Comparison of ENCODE assay signal across 1 cellular context in the genomic region with DNA sequence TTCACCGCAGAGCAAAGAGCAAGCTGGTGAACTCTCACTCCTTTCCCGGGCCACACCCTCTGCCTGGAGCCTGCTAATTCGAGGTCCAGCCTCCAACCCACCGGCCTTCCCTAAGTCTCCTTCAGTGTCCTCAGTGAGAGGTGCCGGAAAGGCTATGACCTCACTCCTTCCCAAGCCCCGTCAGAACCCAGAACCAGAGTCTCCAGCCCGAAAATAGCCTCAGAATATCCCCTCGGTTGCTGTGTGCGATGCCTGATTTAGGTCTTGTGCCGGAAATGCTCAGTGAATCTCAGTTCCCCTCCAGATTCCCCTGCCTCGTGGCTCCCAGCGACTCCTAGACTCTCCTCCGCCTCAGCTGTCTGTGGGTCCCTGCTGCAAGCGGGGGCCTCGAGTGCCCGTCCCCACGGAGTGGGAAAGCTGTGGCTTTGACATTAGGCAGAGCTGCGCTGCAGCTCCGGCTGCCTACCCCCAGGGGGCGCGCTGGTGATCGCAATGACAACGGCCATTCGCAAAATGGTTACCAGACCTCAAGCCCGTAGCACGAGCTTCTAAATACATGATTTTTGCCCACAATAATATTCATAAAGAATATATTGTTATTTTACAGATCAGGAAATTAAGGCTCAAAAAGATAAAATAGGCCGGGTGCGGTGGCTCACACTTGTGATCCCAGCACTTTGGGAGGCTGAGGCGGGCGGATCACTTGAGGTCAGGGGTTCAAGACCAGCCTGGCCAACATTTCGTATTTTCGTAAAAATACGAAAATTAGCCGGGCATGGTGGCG.
TF ChIP-seq lines count a peak whose summit lies in the region.

No MANE protein-coding gene starts in this region.

TF ChIP-seq in H1, 55 proteins besides CTCF, POLR2A, EP300 and RAD21:
- TF ChIP-seq POLR2AphosphoS5 (IDR thresholded peaks at IDR 0.05; ENCODE audit: low read depth, low read length) (no peak), GABPA (IDR thresholded peaks at IDR 0.05; ENCODE audit: borderline replicate concordance, insufficient read depth, low read length) (0 out of 2 replicates have a peak, but pooled peaks have one; percentile 25), KDM1A (IDR thresholded peaks at IDR 0.05; ENCODE audit: borderline replicate concordance, low read length) (no peak), SP4 (IDR thresholded peaks at IDR 0.05; ENCODE audit: low read length) (no peak), KDM4A (IDR thresholded peaks at IDR 0.05; ENCODE audit: low read depth, low read length, severe bottlenecking) (peak; percentile 21), GTF2F1 (IDR thresholded peaks at IDR 0.05; ENCODE audit: borderline replicate concordance, low read depth, low read length) (no peak), SIX5 (IDR thresholded peaks at IDR 0.05; ENCODE audit: low read depth, low read length) (no peak), BACH1 (IDR thresholded peaks at IDR 0.05; ENCODE audit: low read length) (peak; percentile 47; the same call in 1 of the 2 replicates), CBX5 (IDR thresholded peaks at IDR 0.05; ENCODE audit: low read depth, low read length) (no peak), YY1 (IDR thresholded peaks at IDR 0.05; ENCODE audit: low read depth, low read length) (peak; percentile 92), ASH2L (IDR thresholded peaks at IDR 0.05; ENCODE audit: low read length) (no peak), CTBP2 (IDR thresholded peaks at IDR 0.05; ENCODE audit: borderline replicate concordance, insufficient read depth, insufficient read length, low read length) (no peak), SP1 (IDR thresholded peaks at IDR 0.05; ENCODE audit: low read depth, low read length) (no peak), JUND (IDR thresholded peaks at IDR 0.05; ENCODE audit: low read length) (no peak), SUZ12 (IDR thresholded peaks at IDR 0.05; ENCODE audit: low read length) (no peak), BRCA1 (IDR thresholded peaks at IDR 0.05; ENCODE audit: low read depth, low read length) (no peak), POU5F1 (IDR thresholded peaks at IDR 0.05; ENCODE audit: low read depth, low read length) (no peak), SAP30 (IDR thresholded peaks at IDR 0.05; ENCODE audit: insufficient read depth, insufficient replicate concordance, low read length) (no peak), CEBPB (IDR thresholded peaks at IDR 0.05; ENCODE audit: low read depth, low read length) (no peak), SIN3A (conservative IDR thresholded peaks at IDR 0.05 in 1 of 2, IDR thresholded peaks at IDR 0.05 in 1 of 2; ENCODE audit: low read depth in 1 of 2, low read length in 2 of 2) (peak in 1 of 2 experiments; percentile 25; a peak in 1 of 4 replicates), TAF1 (IDR thresholded peaks at IDR 0.05; ENCODE audit: low read depth, low read length) (0 out of 2 replicates have a peak, but pooled peaks have one; percentile 8), HDAC2 (IDR thresholded peaks at IDR 0.05; ENCODE audit: borderline replicate concordance in 1 of 2, low read depth in 2 of 2, low read length in 2 of 2) (no peak), EGR1 (IDR thresholded peaks at IDR 0.05; ENCODE audit: borderline replicate concordance, low read depth, low read length) (no peak), ZNF274 (IDR thresholded peaks at IDR 0.05; ENCODE audit: borderline replicate concordance, extremely low read depth, low read length) (no peak), HDAC6 (IDR thresholded peaks at IDR 0.05; ENCODE audit: low read depth, low read length) (no peak), TCF12 (IDR thresholded peaks at IDR 0.05; ENCODE audit: low read depth, low read length) (no peak), CHD1 (IDR thresholded peaks at IDR 0.05; ENCODE audit: low read depth, low read length) (no peak), CHD2 (IDR thresholded peaks at IDR 0.05; ENCODE audit: low read length) (no peak), SP2 (IDR thresholded peaks at IDR 0.05; ENCODE audit: low read length) (no peak), RXRA (IDR thresholded peaks at IDR 0.05; ENCODE audit: insufficient read depth, low read depth, low read length) (no peak), NRF1 (IDR thresholded peaks at IDR 0.05; ENCODE audit: low read depth, low read length) (no peak), RFX5 (IDR thresholded peaks at IDR 0.05; ENCODE audit: borderline replicate concordance, low read depth, low read length) (no peak), PHF8 (conservative IDR thresholded peaks at IDR 0.05; ENCODE audit: low read depth, low read length) (no peak), JUN (IDR thresholded peaks at IDR 0.05; ENCODE audit: low read depth, low read length) (no peak), SRF (IDR thresholded peaks at IDR 0.05; ENCODE audit: low read depth, low read length) (no peak), FOSL1 (IDR thresholded peaks at IDR 0.05; ENCODE audit: insufficient read depth, low read depth, low read length) (no peak), CBX8 (IDR thresholded peaks at IDR 0.05; ENCODE audit: borderline replicate concordance, low read depth, low read length) (no peak), CREB1 (IDR thresholded peaks at IDR 0.05) (peak; percentile 61), TBP (IDR thresholded peaks at IDR 0.05; ENCODE audit: low read depth, low read length) (no peak), RBBP5 (IDR thresholded peaks at IDR 0.05; ENCODE audit: borderline replicate concordance, low read depth, low read length) (no peak), KDM5A (IDR thresholded peaks at IDR 0.05; ENCODE audit: low read length) (no peak), EZH2 (IDR thresholded peaks at IDR 0.05; ENCODE audit: low read depth, low read length, severe bottlenecking) (no peak), TEAD4 (IDR thresholded peaks at IDR 0.05; ENCODE audit: low read depth, low read length) (peak; percentile 61; the same call in 1 of the 2 replicates), SIRT6 (IDR thresholded peaks at IDR 0.05; ENCODE audit: low read length) (no peak), NANOG (IDR thresholded peaks at IDR 0.05; ENCODE audit: insufficient read depth, low read depth, low read length, poor library complexity, severe bottlenecking) (no peak), BCL11A (IDR thresholded peaks at IDR 0.05; ENCODE audit: low read depth in 2 of 2, low read length in 2 of 2) (no peak), RNF2 (IDR thresholded peaks at IDR 0.05; ENCODE audit: borderline replicate concordance, low read depth, low read length, missing control alignments, poor library complexity, severe bottlenecking) (no peak), TAF7 (optimal IDR thresholded peaks at IDR 0.05; ENCODE audit: borderline replicate concordance, low read depth, low read length) (no peak), MAFK (IDR thresholded peaks at IDR 0.05; ENCODE audit: low read depth, low read length) (no peak)
- TF ChIP-seq, protein P1, sequence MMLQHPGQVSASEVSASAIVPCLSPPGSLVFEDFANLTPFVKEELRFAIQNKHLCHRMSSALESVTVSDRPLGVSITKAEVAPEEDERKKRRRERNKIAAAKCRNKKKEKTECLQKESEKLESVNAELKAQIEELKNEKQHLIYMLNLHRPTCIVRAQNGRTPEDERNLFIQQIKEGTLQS (IDR thresholded peaks at IDR 0.05; ENCODE audit: insufficient read depth, low read depth, low read length) = no peak
- TF ChIP-seq, protein P2, sequence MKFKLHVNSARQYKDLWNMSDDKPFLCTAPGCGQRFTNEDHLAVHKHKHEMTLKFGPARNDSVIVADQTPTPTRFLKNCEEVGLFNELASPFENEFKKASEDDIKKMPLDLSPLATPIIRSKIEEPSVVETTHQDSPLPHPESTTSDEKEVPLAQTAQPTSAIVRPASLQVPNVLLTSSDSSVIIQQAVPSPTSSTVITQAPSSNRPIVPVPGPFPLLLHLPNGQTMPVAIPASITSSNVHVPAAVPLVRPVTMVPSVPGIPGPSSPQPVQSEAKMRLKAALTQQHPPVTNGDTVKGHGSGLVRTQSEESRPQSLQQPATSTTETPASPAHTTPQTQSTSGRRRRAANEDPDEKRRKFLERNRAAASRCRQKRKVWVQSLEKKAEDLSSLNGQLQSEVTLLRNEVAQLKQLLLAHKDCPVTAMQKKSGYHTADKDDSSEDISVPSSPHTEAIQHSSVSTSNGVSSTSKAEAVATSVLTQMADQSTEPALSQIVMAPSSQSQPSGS (IDR thresholded peaks at IDR 0.05; ENCODE audit: low read length) = no peak
- TF ChIP-seq, protein P3, sequence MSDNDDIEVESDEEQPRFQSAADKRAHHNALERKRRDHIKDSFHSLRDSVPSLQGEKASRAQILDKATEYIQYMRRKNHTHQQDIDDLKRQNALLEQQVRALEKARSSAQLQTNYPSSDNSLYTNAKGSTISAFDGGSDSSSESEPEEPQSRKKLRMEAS (IDR thresholded peaks at IDR 0.05) = peak; percentile 65
- TF ChIP-seq, protein P4, sequence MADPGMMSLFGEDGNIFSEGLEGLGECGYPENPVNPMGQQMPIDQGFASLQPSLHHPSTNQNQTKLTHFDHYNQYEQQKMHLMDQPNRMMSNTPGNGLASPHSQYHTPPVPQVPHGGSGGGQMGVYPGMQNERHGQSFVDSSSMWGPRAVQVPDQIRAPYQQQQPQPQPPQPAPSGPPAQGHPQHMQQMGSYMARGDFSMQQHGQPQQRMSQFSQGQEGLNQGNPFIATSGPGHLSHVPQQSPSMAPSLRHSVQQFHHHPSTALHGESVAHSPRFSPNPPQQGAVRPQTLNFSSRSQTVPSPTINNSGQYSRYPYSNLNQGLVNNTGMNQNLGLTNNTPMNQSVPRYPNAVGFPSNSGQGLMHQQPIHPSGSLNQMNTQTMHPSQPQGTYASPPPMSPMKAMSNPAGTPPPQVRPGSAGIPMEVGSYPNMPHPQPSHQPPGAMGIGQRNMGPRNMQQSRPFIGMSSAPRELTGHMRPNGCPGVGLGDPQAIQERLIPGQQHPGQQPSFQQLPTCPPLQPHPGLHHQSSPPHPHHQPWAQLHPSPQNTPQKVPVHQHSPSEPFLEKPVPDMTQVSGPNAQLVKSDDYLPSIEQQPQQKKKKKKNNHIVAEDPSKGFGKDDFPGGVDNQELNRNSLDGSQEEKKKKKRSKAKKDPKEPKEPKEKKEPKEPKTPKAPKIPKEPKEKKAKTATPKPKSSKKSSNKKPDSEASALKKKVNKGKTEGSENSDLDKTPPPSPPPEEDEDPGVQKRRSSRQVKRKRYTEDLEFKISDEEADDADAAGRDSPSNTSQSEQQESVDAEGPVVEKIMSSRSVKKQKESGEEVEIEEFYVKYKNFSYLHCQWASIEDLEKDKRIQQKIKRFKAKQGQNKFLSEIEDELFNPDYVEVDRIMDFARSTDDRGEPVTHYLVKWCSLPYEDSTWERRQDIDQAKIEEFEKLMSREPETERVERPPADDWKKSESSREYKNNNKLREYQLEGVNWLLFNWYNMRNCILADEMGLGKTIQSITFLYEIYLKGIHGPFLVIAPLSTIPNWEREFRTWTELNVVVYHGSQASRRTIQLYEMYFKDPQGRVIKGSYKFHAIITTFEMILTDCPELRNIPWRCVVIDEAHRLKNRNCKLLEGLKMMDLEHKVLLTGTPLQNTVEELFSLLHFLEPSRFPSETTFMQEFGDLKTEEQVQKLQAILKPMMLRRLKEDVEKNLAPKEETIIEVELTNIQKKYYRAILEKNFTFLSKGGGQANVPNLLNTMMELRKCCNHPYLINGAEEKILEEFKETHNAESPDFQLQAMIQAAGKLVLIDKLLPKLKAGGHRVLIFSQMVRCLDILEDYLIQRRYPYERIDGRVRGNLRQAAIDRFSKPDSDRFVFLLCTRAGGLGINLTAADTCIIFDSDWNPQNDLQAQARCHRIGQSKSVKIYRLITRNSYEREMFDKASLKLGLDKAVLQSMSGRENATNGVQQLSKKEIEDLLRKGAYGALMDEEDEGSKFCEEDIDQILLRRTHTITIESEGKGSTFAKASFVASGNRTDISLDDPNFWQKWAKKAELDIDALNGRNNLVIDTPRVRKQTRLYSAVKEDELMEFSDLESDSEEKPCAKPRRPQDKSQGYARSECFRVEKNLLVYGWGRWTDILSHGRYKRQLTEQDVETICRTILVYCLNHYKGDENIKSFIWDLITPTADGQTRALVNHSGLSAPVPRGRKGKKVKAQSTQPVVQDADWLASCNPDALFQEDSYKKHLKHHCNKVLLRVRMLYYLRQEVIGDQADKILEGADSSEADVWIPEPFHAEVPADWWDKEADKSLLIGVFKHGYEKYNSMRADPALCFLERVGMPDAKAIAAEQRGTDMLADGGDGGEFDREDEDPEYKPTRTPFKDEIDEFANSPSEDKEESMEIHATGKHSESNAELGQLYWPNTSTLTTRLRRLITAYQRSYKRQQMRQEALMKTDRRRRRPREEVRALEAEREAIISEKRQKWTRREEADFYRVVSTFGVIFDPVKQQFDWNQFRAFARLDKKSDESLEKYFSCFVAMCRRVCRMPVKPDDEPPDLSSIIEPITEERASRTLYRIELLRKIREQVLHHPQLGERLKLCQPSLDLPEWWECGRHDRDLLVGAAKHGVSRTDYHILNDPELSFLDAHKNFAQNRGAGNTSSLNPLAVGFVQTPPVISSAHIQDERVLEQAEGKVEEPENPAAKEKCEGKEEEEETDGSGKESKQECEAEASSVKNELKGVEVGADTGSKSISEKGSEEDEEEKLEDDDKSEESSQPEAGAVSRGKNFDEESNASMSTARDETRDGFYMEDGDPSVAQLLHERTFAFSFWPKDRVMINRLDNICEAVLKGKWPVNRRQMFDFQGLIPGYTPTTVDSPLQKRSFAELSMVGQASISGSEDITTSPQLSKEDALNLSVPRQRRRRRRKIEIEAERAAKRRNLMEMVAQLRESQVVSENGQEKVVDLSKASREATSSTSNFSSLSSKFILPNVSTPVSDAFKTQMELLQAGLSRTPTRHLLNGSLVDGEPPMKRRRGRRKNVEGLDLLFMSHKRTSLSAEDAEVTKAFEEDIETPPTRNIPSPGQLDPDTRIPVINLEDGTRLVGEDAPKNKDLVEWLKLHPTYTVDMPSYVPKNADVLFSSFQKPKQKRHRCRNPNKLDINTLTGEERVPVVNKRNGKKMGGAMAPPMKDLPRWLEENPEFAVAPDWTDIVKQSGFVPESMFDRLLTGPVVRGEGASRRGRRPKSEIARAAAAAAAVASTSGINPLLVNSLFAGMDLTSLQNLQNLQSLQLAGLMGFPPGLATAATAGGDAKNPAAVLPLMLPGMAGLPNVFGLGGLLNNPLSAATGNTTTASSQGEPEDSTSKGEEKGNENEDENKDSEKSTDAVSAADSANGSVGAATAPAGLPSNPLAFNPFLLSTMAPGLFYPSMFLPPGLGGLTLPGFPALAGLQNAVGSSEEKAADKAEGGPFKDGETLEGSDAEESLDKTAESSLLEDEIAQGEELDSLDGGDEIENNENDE (IDR thresholded peaks at IDR 0.05; ENCODE audit: insufficient replicate concordance, low read length) = no peak
- TF ChIP-seq, protein P5, sequence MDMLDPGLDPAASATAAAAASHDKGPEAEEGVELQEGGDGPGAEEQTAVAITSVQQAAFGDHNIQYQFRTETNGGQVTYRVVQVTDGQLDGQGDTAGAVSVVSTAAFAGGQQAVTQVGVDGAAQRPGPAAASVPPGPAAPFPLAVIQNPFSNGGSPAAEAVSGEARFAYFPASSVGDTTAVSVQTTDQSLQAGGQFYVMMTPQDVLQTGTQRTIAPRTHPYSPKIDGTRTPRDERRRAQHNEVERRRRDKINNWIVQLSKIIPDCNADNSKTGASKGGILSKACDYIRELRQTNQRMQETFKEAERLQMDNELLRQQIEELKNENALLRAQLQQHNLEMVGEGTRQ (IDR thresholded peaks at IDR 0.05; ENCODE audit: low read length) = no peak
- TF ChIP-seq, protein P6, sequence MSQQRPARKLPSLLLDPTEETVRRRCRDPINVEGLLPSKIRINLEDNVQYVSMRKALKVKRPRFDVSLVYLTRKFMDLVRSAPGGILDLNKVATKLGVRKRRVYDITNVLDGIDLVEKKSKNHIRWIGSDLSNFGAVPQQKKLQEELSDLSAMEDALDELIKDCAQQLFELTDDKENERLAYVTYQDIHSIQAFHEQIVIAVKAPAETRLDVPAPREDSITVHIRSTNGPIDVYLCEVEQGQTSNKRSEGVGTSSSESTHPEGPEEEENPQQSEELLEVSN (IDR thresholded peaks at IDR 0.05) = peak; percentile 79
